In the genomic region with DNA sequence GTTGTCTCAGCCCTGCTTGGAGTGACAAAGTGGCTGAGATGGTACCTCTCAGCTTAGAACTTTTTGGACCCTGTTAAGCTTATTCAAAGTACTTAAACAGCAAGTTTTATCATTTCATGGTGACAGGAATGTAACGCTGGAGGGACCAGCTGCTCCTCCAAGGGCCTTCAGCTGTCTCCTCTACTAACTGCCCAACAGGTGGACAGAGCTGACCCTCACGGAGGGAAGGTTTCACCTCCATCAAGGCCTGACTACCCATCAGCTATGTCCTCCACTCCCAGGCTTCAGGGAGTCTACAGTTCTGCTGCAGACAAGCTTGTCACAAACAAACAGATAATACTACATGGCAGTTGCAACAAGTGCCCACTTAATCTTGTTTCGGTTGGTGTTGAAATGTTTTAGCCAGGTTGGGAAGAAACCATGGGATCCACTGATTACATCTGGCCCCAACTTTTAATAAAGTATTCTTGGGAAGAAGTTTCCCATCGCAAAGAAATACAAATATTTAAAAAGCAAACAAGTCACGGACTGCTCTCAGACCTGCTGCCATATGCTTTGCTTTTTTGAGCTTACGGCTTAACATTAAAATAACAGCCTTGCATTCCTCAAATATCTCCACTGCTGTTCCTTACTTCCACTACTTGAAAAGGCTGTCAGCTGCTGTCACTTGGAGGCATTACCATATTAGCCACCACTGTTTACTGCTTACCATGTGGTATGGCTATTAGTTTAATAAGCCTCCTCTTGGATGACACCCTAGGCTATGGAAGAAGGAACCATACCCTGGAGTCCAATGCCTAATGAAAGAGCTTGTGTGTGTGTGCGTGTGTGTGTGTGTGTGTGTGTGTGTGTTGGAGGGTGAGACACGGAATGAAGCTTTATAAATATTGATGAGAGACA, we compare ENCODE assay signal across 17 cellular contexts.
A peak's percentile ranks its signal among the peaks of the same experiment; 100 is the strongest.
DNase-seq lines count a peak whose midpoint lies in the region; ATAC-seq and TF ChIP-seq lines count a peak whose summit lies in the region.
"Had no signal": no experiment of that assay in that cellular context is flagged by ENCODE, and none has a peak within 500 bp of the region (broad histone marks: within the 10 kb centered on the region; RNA-seq: fewer than 3 reads in every experiment).

No MANE protein-coding gene starts in this region.

- H3K9ac ChIP-seq in neural cell (ENCODE audit: low read length) = no peak overlapping the region

- DNase-seq in DMS 273 (lab: John Stamatoyannopoulos, UW; ENCODE audit: unreplicated experiment) (peak; percentile 38), DMS 273 treated with DMSO at 0.1 percent for 48 hours (lab: John Stamatoyannopoulos, UW) (no peak), cardiac muscle cell (ENCODE audit: low read depth in 1 of 2, low spot score in 1 of 2) (peak in 1 of 2 donors; percentile 44), aorta (no peak), left colon (no peak), DMS153 (lab: John Stamatoyannopoulos, UW) (no peak)
- DNase-seq in activated CD4-positive, alpha-beta T cell treated with anti-CD3 and anti-CD28 coated beads for 48 hours = no peak
- DNase-seq: activated naive CD8-positive, alpha-beta T cell treated with anti-CD3 and anti-CD28 coated beads, Interleukin-2, amount 10 ng/mL, durations not matched to agents 7 days and 5 days; CD8-positive, alpha-beta T cell; effector CD4-positive, alpha-beta T cell; Kasumi-1; mammary epithelial cell; NCI-H1930; stimulated activated naive CD8-positive, alpha-beta T cell treated with anti-CD3 and anti-CD28 coated beads, Interleukin-15, amount 100 ng/mL, for 72 hours had no signal

- H3K9me2 ChIP-seq in neural cell (ENCODE audit: insufficient read depth, low read length) = no peaks in the 10 kb centered on the region

- no peaks in the 10 kb centered on the region for H3F3A ChIP-seq in neural cell (ENCODE audit: insufficient read depth, low read length, poor library complexity, severe bottlenecking)

- no peaks in the 10 kb centered on the region for H4K20me1 ChIP-seq in neural cell (ENCODE audit: insufficient read depth)

- no peak overlapping the region for H2AFZ ChIP-seq in neural cell (ENCODE audit: low read depth, low read length)

- H3K4me1 ChIP-seq in cardiac muscle cell (ENCODE audit: low read depth) (peaks cover 22% of the 10 kb centered on the region), aorta (ENCODE audit: control insufficient read depth in 1 of 2, insufficient read depth in 2 of 2, low read length in 2 of 2) (peaks cover 0 to 4% of the 10 kb centered on the region in 2 donors)

- no peak for TF ChIP-seq EP300 in neural cell (conservative IDR thresholded peaks at IDR 0.05; ENCODE audit: poor library complexity, severe bottlenecking)

- H3K36me3 ChIP-seq in cardiac muscle cell (no peaks in the 10 kb centered on the region), neural cell (ENCODE audit: insufficient read depth, low read length) (no peaks in the 10 kb centered on the region), aorta (ENCODE audit: control insufficient read depth in 1 of 2, insufficient read depth in 2 of 2, low read length in 1 of 2) (peaks cover 0 to 2% of the 10 kb centered on the region in 2 donors)

- no peaks in the 10 kb centered on the region for H3K27me3 ChIP-seq in cardiac muscle cell
- no peaks in the 10 kb centered on the region for H3K27me3 ChIP-seq in neural cell (ENCODE audit: insufficient read depth, low read depth, low read length)
- no peaks in the 10 kb centered on the region for H3K27me3 ChIP-seq in aorta (ENCODE audit: control insufficient read depth in 1 of 2, insufficient read depth in 2 of 2, low read length in 1 of 2)

- H3K27ac ChIP-seq in cardiac muscle cell = peak overlapping the region; percentile 64
- H3K27ac ChIP-seq in neural cell (ENCODE audit: low read length) = no peak overlapping the region
- H3K27ac ChIP-seq in aorta (ENCODE audit: low read depth in 1 of 2, low read length in 2 of 2) = peak overlapping the region; percentile 39 to 69
- H3K27ac ChIP-seq: 22Rv1, VCaP had no signal

- H3K79me2 ChIP-seq in neural cell (replicated peaks; ENCODE audit: insufficient read depth, low read length) = no peaks in the 10 kb centered on the region

- ATAC-seq in aorta (ENCODE audit: low FRiP score) (no peak), left colon (no peak)
- ATAC-seq: CD8-positive, alpha-beta T cell; stimulated activated naive CD8-positive, alpha-beta T cell treated with anti-CD3 and anti-CD28 coated beads, Interleukin-15, amount 100 ng/mL, for 72 hours had no signal

- intact Hi-C loops in aorta (cut with DNase I) = no loop called here
- intact Hi-C loops in left colon (cut with DNase I, micrococcal nuclease) = no loop called here

- 34 to 35% methylated on average over 8 of the region's 8 CpGs for WGBS in aorta, 2 donors

- TF ChIP-seq RAD21 in neural cell (conservative IDR thresholded peaks at IDR 0.05) = no peak

- no peak overlapping the region for H3K4me3 ChIP-seq in cardiac muscle cell
- H3K4me3 ChIP-seq in neural cell (ENCODE audit: low read length) = peak overlapping the region; percentile 14
- no peak overlapping the region for H3K4me3 ChIP-seq in aorta (ENCODE audit: low read length in 2 of 2)

- TF ChIP-seq CTCF in cardiac muscle cell (IDR thresholded peaks at IDR 0.05; ENCODE audit: low read depth, low read length) (no peak), neural cell (IDR thresholded peaks at IDR 0.05; ENCODE audit: poor library complexity, severe bottlenecking) (no peak)

- H3K4me2 ChIP-seq in neural cell (ENCODE audit: low read length) = no peak overlapping the region

- H3K9me3 ChIP-seq in cardiac muscle cell (ENCODE audit: low read depth) = no peaks in the 10 kb centered on the region
- no peaks in the 10 kb centered on the region for H3K9me3 ChIP-seq in neural cell (ENCODE audit: low read length)
- H3K9me3 ChIP-seq in aorta (ENCODE audit: control insufficient read depth, low read length) = no peaks in the 10 kb centered on the region

TF ChIP-seq in neural cell, 6 proteins besides CTCF, POLR2A, EP300 and RAD21:
- no peak for TF ChIP-seq TAF1 (IDR thresholded peaks at IDR 0.05; ENCODE audit: low read depth)
- no peak for TF ChIP-seq REST (IDR thresholded peaks at IDR 0.05; ENCODE audit: borderline replicate concordance)
- no peak for TF ChIP-seq SMC3 (conservative IDR thresholded peaks at IDR 0.05; ENCODE audit: poor library complexity)
- TF ChIP-seq POLR2AphosphoS5 (IDR thresholded peaks at IDR 0.05) = no peak
- TF ChIP-seq EZH2 (IDR thresholded peaks at IDR 0.05; ENCODE audit: borderline replicate concordance, insufficient read depth, low read length, poor library complexity, severe bottlenecking) = no peak
TF ChIP-seq in neural cell: peak in this region for 0.
